ENCODE assay signal across 24 cellular contexts in genomic region chr13:42812311-42812710, GRCh38. TPM values are rescaled to one million over a fixed set of nuclear protein-coding genes. Genes with fewer than 3 reads are reported as not detected.
DNase-seq lines count a peak whose midpoint lies in the region; ATAC-seq and TF ChIP-seq lines count a peak whose summit lies in the region.
"Had no signal": no experiment of that assay in that cellular context is flagged by ENCODE, and none has a peak within 500 bp of the region (broad histone marks: within the 10 kb centered on the region; RNA-seq: fewer than 3 reads in every experiment).

No MANE protein-coding gene starts in this region.

- H3K27me3 ChIP-seq in GM06990 (replicated peaks; ENCODE audit: control insufficient read depth, insufficient read depth, low read length), result no peaks in the 10 kb centered on the region; the same call in 1 of the 2 replicates
- peaks cover 0 to 6% (median 0%) of the 10 kb centered on the region in 4 donors for H3K27me3 ChIP-seq in esophagus squamous epithelium

- H3K9me3 ChIP-seq in esophagus squamous epithelium, result no peaks in the 10 kb centered on the region
- H3K9me3 ChIP-seq: gastrocnemius medialis had no signal

- H3K27ac ChIP-seq in esophagus squamous epithelium, result no peak overlapping the region
- H3K27ac ChIP-seq: gastrocnemius medialis, RWPE1 had no signal

- ATAC-seq in HG03442 (IDR thresholded peaks at IDR 0.05; ENCODE audit: unreplicated experiment), result peak; percentile 63
- ATAC-seq in left cardiac atrium, result peak; percentile 26 to 50
- ATAC-seq: gastrocnemius medialis had no signal

- WGBS in esophagus squamous epithelium, 2 donors, result 74 to 75% methylated on average over 5 of the region's 5 CpGs

- TF ChIP-seq POLR2A in esophagus squamous epithelium (IDR thresholded peaks at IDR 0.05), result no peak

- TF ChIP-seq CTCF in GM06990 (IDR thresholded peaks at IDR 0.05; ENCODE audit: insufficient read depth, low read length, poor library complexity, severe bottlenecking) (peak; percentile 17), esophagus squamous epithelium (IDR thresholded peaks at IDR 0.05) (no peak)

- H3K4me3 ChIP-seq in GM06990 (replicated peaks; ENCODE audit: low read depth, low read length) (no peak overlapping the region), esophagus squamous epithelium (no peak overlapping the region)
- H3K4me3 ChIP-seq: gastrocnemius medialis had no signal

- no peaks in the 10 kb centered on the region for H3K4me1 ChIP-seq in esophagus squamous epithelium
- H3K4me1 ChIP-seq: gastrocnemius medialis had no signal

- no peak for DNase-seq in GM06990 (ENCODE audit: extremely low read depth, insufficient read length)
- DNase-seq in UCSD-AML1 (lab: John Stamatoyannopoulos, UW; ENCODE audit: unreplicated experiment), result peak; percentile 49
- no peak for DNase-seq in left cardiac atrium
- DNase-seq in amniotic stem cell (lab: John Stamatoyannopoulos, UW), result no peak
- no peak for DNase-seq in activated gamma-delta T cell treated with Interleukin-2 at 50 U/mL for 16 hours
- no peak for DNase-seq in esophagus squamous epithelium (lab: John Stamatoyannopoulos, UW)
- DNase-seq: activated CD4-positive, alpha-beta T cell treated with anti-CD3 and anti-CD28 coated beads for 1 hour; activated naive CD8-positive, alpha-beta T cell treated with anti-CD3 and anti-CD28 coated beads for 36 hours; CD8-positive, alpha-beta memory T cell; gastrocnemius medialis; HCEC 1CT; hypothalamus; naive B cell; NCI-H1048; NCI-H2081 treated with DMSO at 0.1 percent for 48 hours; NCI-H510A treated with DMSO at 0.1 percent for 48 hours; occipital lobe; right cardiac atrium; SW 1271 had no signal

- intact Hi-C loops in left cardiac atrium (cut with DNase I) (no loop called here), esophagus squamous epithelium (cut with DNase I) (no loop called here)

- H3K36me3 ChIP-seq in GM06990 (ENCODE audit: control insufficient read depth, insufficient read depth, low read length) (no peaks in the 10 kb centered on the region), esophagus squamous epithelium (no peaks in the 10 kb centered on the region)
- H3K36me3 ChIP-seq: gastrocnemius medialis had no signal

RNA-seq across cellular contexts. Expression of gene FAM216B, which starts 30.9 kb away (rescaled TPM):
- total RNA-seq in left cardiac atrium (10 to 100 TPM; 14.8 to 47.3 TPM), esophagus squamous epithelium (not detected)
- total RNA-seq: activated naive CD8-positive, alpha-beta T cell treated with anti-CD3 and anti-CD28 coated beads for 36 hours; bronchial epithelial cell; CD8-positive, alpha-beta memory T cell; gastrocnemius medialis; subcutaneous adipose tissue; ureter had no signal

Comparison
In these comparisons a context has a peak if more than half of its experiments do, and no peak if none do; other contexts are left out.
1. RNA of gene FAM216B, which starts 30.9 kb away (total RNA-seq): 14.8 to 47.3 TPM in left cardiac atrium; not detected in esophagus squamous epithelium; every median in the first group is over 10 times any median in the second.